In the genomic region with DNA sequence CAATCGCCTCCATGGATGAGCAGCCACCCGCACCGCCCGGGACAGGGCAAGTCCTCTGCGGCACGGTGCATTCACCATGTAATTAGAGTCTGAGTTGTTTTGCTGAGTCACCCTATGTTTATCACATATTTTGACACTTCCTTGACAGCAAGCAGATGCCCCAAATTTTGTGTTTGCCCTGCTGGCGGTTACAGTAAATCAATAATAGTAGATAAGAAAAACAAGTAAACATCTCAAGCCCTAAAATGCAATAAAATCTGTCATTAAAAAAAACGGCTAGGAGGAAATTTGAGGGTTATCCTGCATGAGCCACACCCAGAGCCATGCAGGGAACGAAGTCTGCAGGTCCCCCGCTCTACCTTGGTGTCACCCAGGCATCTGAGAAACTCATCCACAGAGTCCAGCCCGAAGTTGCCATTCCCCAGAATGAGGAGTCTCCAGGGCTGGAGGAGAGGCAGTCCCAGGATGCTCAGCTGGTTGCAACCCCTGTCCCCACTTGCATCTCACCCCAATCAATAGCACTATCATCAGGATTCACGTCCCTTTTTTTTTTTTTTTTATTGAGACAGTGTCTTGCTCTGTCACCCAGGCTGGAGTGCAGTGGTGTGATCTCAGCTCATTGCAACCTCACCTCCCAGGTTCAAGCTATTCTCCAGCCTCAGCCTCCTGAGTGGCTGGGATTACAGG, we compare ENCODE assay signal across 8 cellular contexts. TPM values are rescaled to one million over a fixed set of nuclear protein-coding genes. Genes with fewer than 3 reads are reported as not detected.
A peak's percentile ranks its signal among the peaks of the same experiment; 100 is the strongest.
DNase-seq lines count a peak whose midpoint lies in the region; ATAC-seq and TF ChIP-seq lines count a peak whose summit lies in the region.

No MANE protein-coding gene starts in this region.

- H3K27ac ChIP-seq in PC-3 (ENCODE audit: low read length) (no peak overlapping the region), smooth muscle cell (ENCODE audit: low read depth) (no peak overlapping the region)

- no peak overlapping the region; the same call in 1 of the 2 replicates for H3K4me3 ChIP-seq in PC-3 (ENCODE audit: low read length)
- H3K4me3 ChIP-seq in smooth muscle cell, result no peak overlapping the region

- no peaks in the 10 kb centered on the region for H3K36me3 Mint-ChIP-seq in activated T-cell treated with anti-CD3 and anti-CD28 coated beads, Interleukin-2, amount 50 U/mL, for 72 hours (ENCODE audit: insufficient read depth in 2 of 2)

- no peaks in the 10 kb centered on the region for H3K9me2 ChIP-seq in PC-3 (replicated peaks; ENCODE audit: low read length)

- POLR2A ChIA-PET in PC-3 (lab: Charles Lee; ENCODE audit: unreplicated experiment), result no interaction called here

- H3K27me3 ChIP-seq in PC-3 (ENCODE audit: low read length) (no peaks in the 10 kb centered on the region), smooth muscle cell (ENCODE audit: low read depth) (no peaks in the 10 kb centered on the region)

- no peaks in the 10 kb centered on the region for H3K9me3 Mint-ChIP-seq in activated T-cell treated with anti-CD3 and anti-CD28 coated beads, Interleukin-2, amount 50 U/mL, for 72 hours

- ATAC-seq in activated T-cell treated with anti-CD3 and anti-CD28 coated beads, Interleukin-2, amount 50 U/mL, for 72 hours (replicated peaks in 1 of 2), result peak; percentile 37 to 74
- ATAC-seq in PC-3 (peak; percentile 90), esophagus mucosa (peak; percentile 80), GM19324 (IDR thresholded peaks at IDR 0.05; ENCODE audit: low FRiP score, unreplicated experiment) (no peak)

- H3K27me3 Mint-ChIP-seq in activated T-cell treated with anti-CD3 and anti-CD28 coated beads, Interleukin-2, amount 50 U/mL, for 72 hours (ENCODE audit: low read depth), result no peaks in the 10 kb centered on the region

- peak overlapping the region; percentile 77 for H2AFZ ChIP-seq in PC-3 (ENCODE audit: low read length)
- no peak overlapping the region for H2AFZ ChIP-seq in smooth muscle cell (ENCODE audit: low read depth)

- H4K20me1 ChIP-seq in PC-3 (ENCODE audit: low read length) (no peaks in the 10 kb centered on the region), smooth muscle cell (ENCODE audit: low read depth) (no peaks in the 10 kb centered on the region)

- TF ChIP-seq CTCF in PC-3 (conservative IDR thresholded peaks at IDR 0.05; ENCODE audit: low read depth, low read length), result no peak
- no peak for TF ChIP-seq CTCF in smooth muscle cell (IDR thresholded peaks at IDR 0.05; ENCODE audit: borderline replicate concordance, insufficient read depth, poor library complexity, severe bottlenecking)

- H3K36me3 ChIP-seq in PC-3 (ENCODE audit: low read depth, low read length), result no peaks in the 10 kb centered on the region
- no peaks in the 10 kb centered on the region for H3K36me3 ChIP-seq in smooth muscle cell (ENCODE audit: low read depth)

- no peaks in the 10 kb centered on the region for H3F3A ChIP-seq in PC-3 (ENCODE audit: low read length, unreplicated experiment)
- no peaks in the 10 kb centered on the region for H3F3A ChIP-seq in smooth muscle cell (ENCODE audit: low read depth)

- BruUV-seq in PC-3 (replicated peaks; lab: Mats Ljungman, UMichigan), result no TSS peak

- 26% methylated on average over 12 of the region's 12 CpGs for WGBS in smooth muscle cell (ENCODE audit: low lambda C conversion rate)

- peaks cover 21% of the 10 kb centered on the region for H3K4me1 Mint-ChIP-seq in activated T-cell treated with anti-CD3 and anti-CD28 coated beads, Interleukin-2, amount 50 U/mL, for 72 hours (ENCODE audit: low read depth)

- DNase-seq in activated T-cell treated with anti-CD3 and anti-CD28 coated beads, Interleukin-2, amount 50 U/mL, for 72 hours, result no peak
- DNase-seq in activated T-cell treated with anti-CD3 and anti-CD28 coated beads, Interleukin-2, amount 50 U/mL, for 1 hour, result no peak
- DNase-seq in PC-3, result peak; percentile 50
- DNase-seq in smooth muscle cell (lab: John Stamatoyannopoulos, UW; ENCODE audit: unreplicated experiment), result no peak
- no peak for DNase-seq in stimulated activated CD4-positive, alpha-beta T cell treated with anti-CD3 and anti-CD28 coated beads, Interleukin-12 subunit alpha, Interleukin-12 subunit beta, amount 100 ng/mL, for 4 hours
- DNase-seq in NCI-H128 (lab: John Stamatoyannopoulos, UW; ENCODE audit: unreplicated experiment), result no peak

- H3K9me3 ChIP-seq in PC-3 (ENCODE audit: low read length) (no peaks in the 10 kb centered on the region), smooth muscle cell (replicated peaks; ENCODE audit: low read depth) (no peaks in the 10 kb centered on the region)

- peak overlapping the region; percentile 15 to 34 for H3K4me3 Mint-ChIP-seq in activated T-cell treated with anti-CD3 and anti-CD28 coated beads, Interleukin-2, amount 50 U/mL, for 72 hours

- H3K79me2 ChIP-seq in PC-3 (ENCODE audit: low read length) (no peaks in the 10 kb centered on the region), smooth muscle cell (ENCODE audit: low read depth) (no peaks in the 10 kb centered on the region)

- intact Hi-C loops in PC-3 (cut with micrococcal nuclease), result no loop called here

- no peak overlapping the region for H3K27ac Mint-ChIP-seq in activated T-cell treated with anti-CD3 and anti-CD28 coated beads, Interleukin-2, amount 50 U/mL, for 72 hours

- no peak overlapping the region for H3K9ac ChIP-seq in PC-3 (ENCODE audit: low read length)
- H3K9ac ChIP-seq in smooth muscle cell (ENCODE audit: low read depth), result no peak overlapping the region

- H3K4me1 ChIP-seq in PC-3 (ENCODE audit: insufficient read depth, low read length), result peaks cover 12% of the 10 kb centered on the region
- H3K4me1 ChIP-seq in smooth muscle cell (ENCODE audit: low read depth), result peaks cover 8% of the 10 kb centered on the region

- CTCF ChIA-PET in PC-3 (lab: Charles Lee), result interaction anchor here (0.7 kb wide), 1 partner anchor 21 kb away, joined by 4 read pairs; no protein-coding TSS in a partner anchor

- H3K4me2 ChIP-seq in PC-3 (ENCODE audit: low read length) (peak overlapping the region; percentile 58), smooth muscle cell (peak overlapping the region; percentile 67)

RNA-seq across cellular contexts. Expression of gene ST6GALNAC1, which starts 16.5 kb away (rescaled TPM):
- total RNA-seq in activated T-cell treated with anti-CD3 and anti-CD28 coated beads, Interleukin-2, amount 50 U/mL, for 72 hours, result 1 to 10 TPM in 1 of 2 donors, under 1 TPM in 1; 0.44 to 1.8 TPM
- total RNA-seq in PC-3 (2014; rRNA removed) (2.6 and 4.1 TPM in 2 replicates), esophagus mucosa (16.9 TPM), smooth muscle cell (not detected in 2 replicates)
- not detected in 2 replicates for polyA plus RNA-seq in smooth muscle cell

RNA-seq across cellular contexts. Expression of gene MXRA7, which starts 50.7 kb away (rescaled TPM):
- total RNA-seq in activated T-cell treated with anti-CD3 and anti-CD28 coated beads, Interleukin-2, amount 50 U/mL, for 72 hours, result 10 to 100 TPM; 17.4 to 21.8 TPM
- total RNA-seq in PC-3 (2014; rRNA removed), result 98.3 and 148 TPM in 2 replicates
- total RNA-seq in esophagus mucosa, result 32.3 TPM
- total RNA-seq in smooth muscle cell, result 131 and 134 TPM in 2 replicates
- polyA plus RNA-seq in smooth muscle cell, result 157 and 158 TPM in 2 replicates
